ENCODE assay signal across 21 cellular contexts in the genomic region with DNA sequence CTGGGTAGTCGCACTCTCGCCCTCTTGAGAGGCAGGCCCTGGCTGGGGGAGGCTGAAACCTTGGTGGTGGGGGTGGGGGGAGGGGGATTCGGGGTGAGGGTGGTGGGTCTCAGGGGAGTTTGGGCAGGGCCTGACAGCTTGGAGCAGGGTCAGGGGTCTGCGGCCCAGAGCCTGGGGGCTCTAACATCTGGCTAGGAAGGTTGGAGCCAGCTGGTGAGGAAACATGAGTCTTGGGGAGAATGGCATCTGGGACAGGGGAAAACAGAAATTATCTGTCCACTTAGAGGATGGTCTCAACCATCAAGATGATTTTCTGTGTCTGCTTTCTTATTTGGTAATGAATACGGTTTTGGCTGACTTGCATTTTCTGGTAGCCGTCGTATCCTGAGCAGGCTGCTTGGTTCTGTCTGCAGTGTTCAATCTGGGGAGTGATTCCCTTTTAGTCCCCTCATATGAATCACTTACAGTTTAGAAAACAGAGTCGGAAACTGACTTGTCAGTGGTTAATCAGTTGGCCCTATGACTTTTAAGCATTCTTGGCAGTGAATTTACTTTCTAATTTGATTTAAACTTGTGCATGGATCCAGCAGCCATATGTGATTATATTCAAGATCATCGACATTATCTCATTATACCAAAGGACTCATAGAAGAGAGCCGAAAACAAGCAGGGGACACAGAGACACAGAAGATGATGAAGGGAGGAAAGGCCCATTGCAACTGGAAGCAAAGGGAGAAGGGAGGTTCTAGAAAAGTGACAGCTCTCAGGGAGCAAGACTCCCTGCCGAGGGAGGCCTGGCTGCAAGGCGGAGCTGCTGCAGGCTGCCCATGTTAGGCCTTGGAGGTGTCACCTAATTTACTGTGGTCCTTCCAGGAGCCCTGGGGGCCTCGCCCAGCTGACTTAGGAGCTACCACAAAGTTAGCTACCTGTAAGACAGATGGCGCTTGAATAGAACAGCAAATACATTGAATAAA.
DNase-seq lines count a peak whose midpoint lies in the region; ATAC-seq and TF ChIP-seq lines count a peak whose summit lies in the region.
"Had no signal": no experiment of that assay in that cellular context is flagged by ENCODE, and none has a peak within 500 bp of the region (broad histone marks: within the 10 kb centered on the region; RNA-seq: fewer than 3 reads in every experiment).

No MANE protein-coding gene starts in this region.

- no peak overlapping the region for H3K4me3 Mint-ChIP-seq in activated naive CD8-positive, alpha-beta T cell
- H3K4me3 Mint-ChIP-seq in activated naive CD8-positive, alpha-beta T cell treated with anti-CD3 and anti-CD28 coated beads for 36 hours = no peak overlapping the region
- no peak overlapping the region for H3K4me3 Mint-ChIP-seq in activated T-helper 2 cell treated with anti-CD3 and anti-CD28 coated beads, Interferon-gamma antibody, Interleukin-2, Interleukin-4, amounts not matched to agents 10 μg/mL and 5 μg/mL and 100 μg/mL, durations not matched to agents 14 hours and 24 hours and 36 hours (ENCODE audit: low read depth)
- H3K4me3 Mint-ChIP-seq: activated T-cell treated with anti-CD3 and anti-CD28 coated beads, Interleukin-2, amount 50 U/mL, for 4 hours; memory B cell; T-helper 2 cell treated with Interferon-gamma antibody and Interleukin-4, amounts not matched to agents 5 μg/mL and 100 μg/mL, for 36 hours had no signal

- H3K4me3 ChIP-seq in SK-N-SH (ENCODE audit: low read depth in 2 of 2, low read length in 1 of 2) (no peak overlapping the region), fibroblast of lung (replicated peaks in 1 of 4; ENCODE audit: control extremely low read depth in 1 of 4, insufficient read depth in 1 of 4, low read depth in 3 of 4, low read length in 4 of 4) (no peak overlapping the region), vagina (no peak overlapping the region)
- H3K4me3 ChIP-seq: gastrocnemius medialis, uterus had no signal

- H3K27ac ChIP-seq in SK-N-SH (ENCODE audit: low read depth in 2 of 2, low read length in 1 of 2) (peak overlapping the region; percentile 42 to 62; a peak in 3 of 4 replicates), fibroblast of lung (ENCODE audit: insufficient read depth, low read length) (no peak overlapping the region), vagina (no peak overlapping the region)
- H3K27ac ChIP-seq: gastrocnemius medialis, RWPE1, uterus had no signal

- no peak overlapping the region for H2AFZ ChIP-seq in SK-N-SH (ENCODE audit: low read depth)
- H2AFZ ChIP-seq in fibroblast of lung (ENCODE audit: low read length) = no peak overlapping the region

- TF ChIP-seq CTCF in SK-N-SH (IDR thresholded peaks at IDR 0.05) (no peak), fibroblast of lung (conservative IDR thresholded peaks at IDR 0.05 in 1 of 2, IDR thresholded peaks at IDR 0.05 in 1 of 2; ENCODE audit: low read depth in 1 of 2, low read length in 2 of 2) (no peak), vagina (IDR thresholded peaks at IDR 0.05) (no peak)

- ATAC-seq in HG02938 (IDR thresholded peaks at IDR 0.05; ENCODE audit: unreplicated experiment) = no peak
- ATAC-seq: activated T-cell treated with anti-CD3 and anti-CD28 coated beads, Interleukin-2, amount 50 U/mL, for 4 hours; gastrocnemius medialis had no signal

- CTCF ChIA-PET in SK-N-SH (lab: Yijun Ruan, JAX) = interaction anchor here (0.6 to 3.0 kb wide), 2 partner anchors 15 to 150 kb away, joined by 3 to 10 read pairs; no protein-coding TSS in a partner anchor

- H3K36me3 ChIP-seq in SK-N-SH (replicated peaks in 1 of 2; ENCODE audit: control insufficient read depth in 1 of 2, insufficient read depth in 2 of 2, low read length in 1 of 2) (peaks cover 6 to 11% of the 10 kb centered on the region in 2 experiments), fibroblast of lung (ENCODE audit: control insufficient read depth, insufficient read depth, low read length) (peaks cover 7% of the 10 kb centered on the region), vagina (no peaks in the 10 kb centered on the region)
- H3K36me3 ChIP-seq: uterus had no signal

- DNase-seq in activated naive CD8-positive, alpha-beta T cell treated with anti-CD3 and anti-CD28 coated beads for 36 hours = no peak
- DNase-seq in SK-N-SH (peak; percentile 61), fibroblast of lung (ENCODE audit: low read depth in 2 of 2) (peak; percentile 29 to 63), vagina (ENCODE audit: extremely low spot score in 2 of 2) (peak; percentile 16 to 60), HuH-7 (ENCODE audit: low spot score) (no peak)
- no peak for DNase-seq in activated T-helper 2 cell treated with anti-CD3 and anti-CD28 coated beads, Interferon-gamma antibody, Interleukin-2, Interleukin-4, amounts not matched to agents 10 μg/mL and 5 μg/mL and 100 μg/mL, durations not matched to agents 14 hours and 24 hours and 36 hours (ENCODE audit: low spot score)
- DNase-seq: activated CD4-positive, alpha-beta T cell treated with anti-CD3 and anti-CD28 coated beads for 4 hours; activated T-cell treated with anti-CD3 and anti-CD28 coated beads, Interleukin-2, amount 50 U/mL, for 4 hours; aorta; DMS79; gastrocnemius medialis; Karpas-422; NCI-H187 treated with DMSO at 0.1 percent for 48 hours; occipital lobe; stimulated activated CD4-positive, alpha-beta T cell treated with anti-CD3 and anti-CD28 coated beads, Interleukin-4, amount 100 ng/mL, for 24 hours; uterus had no signal

- POLR2A ChIA-PET in SK-N-SH (lab: Yijun Ruan, JAX) = no interaction called here

- H3K4me2 ChIP-seq in SK-N-SH (peak overlapping the region; percentile 16; the same call in 1 of the 2 replicates), fibroblast of lung (ENCODE audit: extremely low read depth, insufficient read depth, low read length) (no peak overlapping the region)

- H3K27ac Mint-ChIP-seq in activated naive CD8-positive, alpha-beta T cell = peak overlapping the region; percentile 11
- no peak overlapping the region for H3K27ac Mint-ChIP-seq in activated naive CD8-positive, alpha-beta T cell treated with anti-CD3 and anti-CD28 coated beads for 36 hours
- no peak overlapping the region for H3K27ac Mint-ChIP-seq in activated T-helper 2 cell treated with anti-CD3 and anti-CD28 coated beads, Interferon-gamma antibody, Interleukin-2, Interleukin-4, amounts not matched to agents 10 μg/mL and 5 μg/mL and 100 μg/mL, durations not matched to agents 14 hours and 24 hours and 36 hours
- H3K27ac Mint-ChIP-seq: memory B cell; T-helper 2 cell treated with Interferon-gamma antibody and Interleukin-4, amounts not matched to agents 5 μg/mL and 100 μg/mL, for 36 hours had no signal

- H3K79me2 ChIP-seq in SK-N-SH (ENCODE audit: insufficient read depth) (no peaks in the 10 kb centered on the region), fibroblast of lung (ENCODE audit: control insufficient read depth, insufficient read depth, low read length) (no peaks in the 10 kb centered on the region)

- H3K27me3 ChIP-seq in SK-N-SH (ENCODE audit: insufficient read depth) (no peaks in the 10 kb centered on the region), fibroblast of lung (ENCODE audit: control insufficient read depth, insufficient read depth, low read length) (no peaks in the 10 kb centered on the region), vagina (no peaks in the 10 kb centered on the region)
- H3K27me3 ChIP-seq: gastrocnemius medialis, uterus had no signal

- intact Hi-C loops in vagina (cut with DNase I) = no loop called here
- intact Hi-C loops in activated T-helper 2 cell treated with anti-CD3 and anti-CD28 coated beads, Interferon-gamma antibody, Interleukin-2, Interleukin-4, amounts not matched to agents 10 μg/mL and 5 μg/mL and 100 μg/mL, durations not matched to agents 14 hours and 24 hours and 36 hours (cut with micrococcal nuclease) = no loop called here

- TF ChIP-seq RAD21 in SK-N-SH (IDR thresholded peaks at IDR 0.05; ENCODE audit: low read length) = no peak

- TF ChIP-seq POLR2A in vagina (IDR thresholded peaks at IDR 0.05) = no peak

- peak in 1 of 2 experiments; percentile 54; a peak in 2 of 4 replicates for TF ChIP-seq EP300 in SK-N-SH (IDR thresholded peaks at IDR 0.05; ENCODE audit: borderline replicate concordance in 1 of 2, low read depth in 1 of 2, low read length in 1 of 2)

- WGBS in SK-N-SH (ENCODE audit: low lambda C conversion rate) = 52% methylated on average over 12 of the region's 14 CpGs

- H3K4me1 Mint-ChIP-seq in activated naive CD8-positive, alpha-beta T cell (ENCODE audit: low read depth) = no peaks in the 10 kb centered on the region
- H3K4me1 Mint-ChIP-seq in activated naive CD8-positive, alpha-beta T cell treated with anti-CD3 and anti-CD28 coated beads for 36 hours = peaks cover 2% of the 10 kb centered on the region
- peaks cover 5% of the 10 kb centered on the region for H3K4me1 Mint-ChIP-seq in activated T-helper 2 cell treated with anti-CD3 and anti-CD28 coated beads, Interferon-gamma antibody, Interleukin-2, Interleukin-4, amounts not matched to agents 10 μg/mL and 5 μg/mL and 100 μg/mL, durations not matched to agents 14 hours and 24 hours and 36 hours (ENCODE audit: low read depth)

- H3K9ac ChIP-seq in SK-N-SH (no peak overlapping the region), fibroblast of lung (ENCODE audit: insufficient read depth, low read length) (no peak overlapping the region)

- H3K9me2 ChIP-seq in SK-N-SH = no peaks in the 10 kb centered on the region

- peaks cover 13% of the 10 kb centered on the region for H3F3A ChIP-seq in SK-N-SH (replicated peaks; ENCODE audit: insufficient read depth)

- no peaks in the 10 kb centered on the region for H3K9me3 Mint-ChIP-seq in activated naive CD8-positive, alpha-beta T cell (ENCODE audit: low read depth)
- no peaks in the 10 kb centered on the region for H3K9me3 Mint-ChIP-seq in activated naive CD8-positive, alpha-beta T cell treated with anti-CD3 and anti-CD28 coated beads for 36 hours
- no peaks in the 10 kb centered on the region for H3K9me3 Mint-ChIP-seq in activated T-helper 2 cell treated with anti-CD3 and anti-CD28 coated beads, Interferon-gamma antibody, Interleukin-2, Interleukin-4, amounts not matched to agents 10 μg/mL and 5 μg/mL and 100 μg/mL, durations not matched to agents 14 hours and 24 hours and 36 hours
- H3K9me3 Mint-ChIP-seq: activated T-cell treated with anti-CD3 and anti-CD28 coated beads, Interleukin-2, amount 50 U/mL, for 4 hours; memory B cell; T-helper 2 cell treated with Interferon-gamma antibody and Interleukin-4, amounts not matched to agents 5 μg/mL and 100 μg/mL, for 36 hours had no signal

- no peaks in the 10 kb centered on the region for H3K27me3 Mint-ChIP-seq in activated naive CD8-positive, alpha-beta T cell
- no peaks in the 10 kb centered on the region for H3K27me3 Mint-ChIP-seq in activated naive CD8-positive, alpha-beta T cell treated with anti-CD3 and anti-CD28 coated beads for 36 hours
- no peaks in the 10 kb centered on the region for H3K27me3 Mint-ChIP-seq in activated T-helper 2 cell treated with anti-CD3 and anti-CD28 coated beads, Interferon-gamma antibody, Interleukin-2, Interleukin-4, amounts not matched to agents 10 μg/mL and 5 μg/mL and 100 μg/mL, durations not matched to agents 14 hours and 24 hours and 36 hours (ENCODE audit: low read depth)
- H3K27me3 Mint-ChIP-seq: memory B cell had no signal

- no peaks in the 10 kb centered on the region for H3K36me3 Mint-ChIP-seq in activated naive CD8-positive, alpha-beta T cell
- H3K36me3 Mint-ChIP-seq in activated naive CD8-positive, alpha-beta T cell treated with anti-CD3 and anti-CD28 coated beads for 36 hours = peaks cover 9% of the 10 kb centered on the region
- H3K36me3 Mint-ChIP-seq in activated T-helper 2 cell treated with anti-CD3 and anti-CD28 coated beads, Interferon-gamma antibody, Interleukin-2, Interleukin-4, amounts not matched to agents 10 μg/mL and 5 μg/mL and 100 μg/mL, durations not matched to agents 14 hours and 24 hours and 36 hours (ENCODE audit: low read depth) = no peaks in the 10 kb centered on the region

- peaks cover 7 to 41% of the 10 kb centered on the region in 2 experiments; a peak in 1 of 4 replicates for H3K4me1 ChIP-seq in SK-N-SH (ENCODE audit: control insufficient read depth in 1 of 2, insufficient read depth in 2 of 2, low read depth in 1 of 2, low read length in 1 of 2)
- peaks cover 9% of the 10 kb centered on the region for H3K4me1 ChIP-seq in fibroblast of lung (ENCODE audit: control insufficient read depth, extremely low read depth, insufficient read depth, low read length)
- peaks cover 12% of the 10 kb centered on the region for H3K4me1 ChIP-seq in vagina
- H3K4me1 ChIP-seq: uterus had no signal

- H4K20me1 ChIP-seq in SK-N-SH (ENCODE audit: insufficient read depth) (no peaks in the 10 kb centered on the region), fibroblast of lung (ENCODE audit: control insufficient read depth, extremely low read depth, insufficient read depth, low read length) (no peaks in the 10 kb centered on the region)

- H3K9me3 ChIP-seq in SK-N-SH (no peaks in the 10 kb centered on the region), fibroblast of lung (ENCODE audit: control insufficient read depth, insufficient read depth, low read depth, low read length) (no peaks in the 10 kb centered on the region), vagina (no peaks in the 10 kb centered on the region)
- H3K9me3 ChIP-seq: gastrocnemius medialis, uterus had no signal

Comparison
In these comparisons a context has a peak if more than half of its experiments do, and no peak if none do; other contexts are left out.
1. DNase-seq: peak in SK-N-SH (single experiment), fibroblast of lung (2 of 2) and vagina (2 of 2); none in activated naive CD8-positive, alpha-beta T cell treated with anti-CD3 and anti-CD28 coated beads for 36 hours (single experiment), HuH-7 (single experiment) and activated T-helper 2 cell treated with anti-CD3 and anti-CD28 coated beads, Interferon-gamma antibody, Interleukin-2, Interleukin-4, amounts not matched to agents 10 μg/mL and 5 μg/mL and 100 μg/mL, durations not matched to agents 14 hours and 24 hours and 36 hours (single experiment).
2. H3K27ac ChIP-seq: peak in SK-N-SH (2 of 2); none in fibroblast of lung (single experiment) and vagina (single experiment).